In the genomic region with DNA sequence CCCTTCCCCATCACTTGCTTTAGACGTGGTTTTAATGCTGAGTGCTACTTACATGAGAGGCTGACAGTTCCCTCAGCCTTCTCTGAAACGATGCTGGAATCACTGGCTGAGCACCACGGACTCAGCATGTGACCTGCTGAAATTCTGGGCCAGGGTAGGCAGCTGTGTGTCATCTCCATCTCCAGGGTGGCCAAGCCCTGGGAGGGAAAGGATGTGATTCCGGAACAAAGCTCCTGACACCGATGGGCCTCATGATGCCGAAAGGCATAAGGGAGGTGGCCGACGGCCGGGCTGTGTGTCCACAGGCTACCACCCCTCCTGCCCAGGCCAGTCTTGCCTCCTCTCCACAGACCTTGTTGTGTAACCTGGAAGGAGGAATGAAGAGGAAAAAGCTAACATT, we compare ENCODE assay signal across 11 cellular contexts.
"Had no signal": no experiment of that assay in that cellular context is flagged by ENCODE, and none has a peak within 500 bp of the region (broad histone marks: within the 10 kb centered on the region; RNA-seq: fewer than 3 reads in every experiment).

No MANE protein-coding gene starts in this region.

- H3K27me3 ChIP-seq: neural progenitor cell, upper lobe of right lung had no signal

- H2AFZ ChIP-seq: neural progenitor cell had no signal

- H3K4me2 ChIP-seq: neural progenitor cell had no signal

- ATAC-seq: stimulated activated naive CD8-positive, alpha-beta T cell treated with anti-CD3 and anti-CD28 coated beads, Interleukin-15, Interleukin-2, amounts not matched to agents 100 U/mL and 50 U/mL, for 24 hours; upper lobe of right lung; WTC11 had no signal

- DNase-seq: activated CD4-positive, alpha-beta T cell treated with anti-CD3 and anti-CD28 coated beads, Interleukin-2, amount 10 ng/mL, durations not matched to agents 24 days and 14 days; activated naive CD4-positive, alpha-beta T cell treated with anti-CD3 and anti-CD28 coated beads, Interleukin-2, amount 10 ng/mL, durations not matched to agents 7 days and 5 days; activated T-cell treated with anti-CD3 and anti-CD28 coated beads, Interleukin-2, amount 50 U/mL, for 24 hours; naive B cell; stimulated activated CD4-positive, alpha-beta T cell treated with anti-CD3 and anti-CD28 coated beads, Interleukin-4, amount 100 ng/mL, for 4 hours; stimulated activated naive CD8-positive, alpha-beta T cell treated with anti-CD3 and anti-CD28 coated beads, Interleukin-15, Interleukin-2, amounts not matched to agents 100 U/mL and 50 U/mL, for 24 hours; SW 1271; upper lobe of right lung had no signal

- H3K4me3 ChIP-seq: dorsolateral prefrontal cortex, neural progenitor cell, upper lobe of right lung had no signal

- H3K4me1 ChIP-seq: neural progenitor cell, upper lobe of right lung had no signal

- H3K9ac ChIP-seq: neural progenitor cell had no signal

- H3K27ac ChIP-seq: dorsolateral prefrontal cortex, neural progenitor cell, upper lobe of right lung had no signal

- H3K36me3 ChIP-seq: neural progenitor cell, upper lobe of right lung had no signal
